ENCODE assay signal across 12 cellular contexts in the genomic region with DNA sequence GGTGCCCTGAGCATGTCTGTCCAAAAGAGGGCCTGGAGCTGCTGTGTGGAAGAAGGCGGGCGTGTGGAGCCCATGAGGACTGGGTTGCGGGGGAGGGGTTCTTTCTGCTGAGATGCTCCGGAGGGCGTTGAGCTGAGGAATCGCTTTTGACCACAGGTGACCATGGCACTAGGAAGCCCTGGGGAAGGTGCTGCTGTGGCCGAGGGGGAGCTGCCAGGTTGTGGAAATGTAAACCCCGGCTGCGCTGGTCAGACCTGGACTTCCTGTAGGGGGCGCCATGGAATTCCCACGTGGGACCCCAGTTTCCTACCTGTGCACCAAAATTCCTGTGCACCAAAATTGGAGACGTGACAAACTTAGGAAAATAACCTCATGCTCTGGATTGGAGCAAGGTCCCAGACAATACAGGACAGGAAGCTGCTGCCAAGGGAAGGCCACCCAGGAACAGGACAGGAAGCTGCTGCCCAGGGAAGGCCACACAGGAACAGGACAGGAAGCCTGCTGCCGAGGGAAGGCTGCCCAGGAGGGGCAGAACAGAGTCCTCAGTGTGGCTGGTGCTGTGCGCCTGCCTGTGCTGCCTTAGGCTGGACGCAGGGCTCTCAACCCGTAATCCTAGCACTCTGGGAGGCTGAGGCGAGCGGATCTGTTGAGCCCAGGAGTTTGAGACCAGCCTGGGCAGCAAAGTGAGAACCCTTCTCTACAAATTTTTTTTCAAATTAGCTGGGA. TPM values are rescaled to one million over a fixed set of nuclear protein-coding genes. Genes with fewer than 3 reads are reported as not detected.
DNase-seq lines count a peak whose midpoint lies in the region; FAIRE-seq and TF ChIP-seq lines count a peak whose summit lies in the region.
"Had no signal": no experiment of that assay in that cellular context is flagged by ENCODE, and none has a peak within 500 bp of the region (broad histone marks: within the 10 kb centered on the region; RNA-seq: fewer than 3 reads in every experiment).

No MANE protein-coding gene starts in this region.

- H3K9ac ChIP-seq in Loucy (ENCODE audit: low read depth, low read length, poor library complexity, severe bottlenecking) (no peak overlapping the region), neuronal stem cell (ENCODE audit: low read depth, low read length, poor library complexity) (no peak overlapping the region)

- H3K4me2 ChIP-seq in Loucy (ENCODE audit: low read depth, low read length, poor library complexity, severe bottlenecking) (no peak overlapping the region), neuronal stem cell (ENCODE audit: insufficient read depth, low read length, poor library complexity, severe bottlenecking) (no peak overlapping the region)

- H2AFZ ChIP-seq in Loucy (ENCODE audit: low read length) (no peak overlapping the region), neuronal stem cell (ENCODE audit: low read length) (no peak overlapping the region)

- intact Hi-C loops in vagina (cut with DNase I): no loop called here

- no peaks in the 10 kb centered on the region for H3K27me3 ChIP-seq in GM06990 (replicated peaks; ENCODE audit: control insufficient read depth, insufficient read depth, low read length)
- H3K27me3 ChIP-seq in Loucy (ENCODE audit: insufficient read depth, low read length, poor library complexity, severe bottlenecking): no peaks in the 10 kb centered on the region
- H3K27me3 ChIP-seq in neuronal stem cell (ENCODE audit: control insufficient read depth in 3 of 3, insufficient read depth in 3 of 3, low read depth in 1 of 3, low read length in 3 of 3): no peaks in the 10 kb centered on the region
- no peaks in the 10 kb centered on the region for H3K27me3 ChIP-seq in vagina

- H3K14ac ChIP-seq in neuronal stem cell (ENCODE audit: low read length): no peak overlapping the region

- no peak for FAIRE-seq in D721Med (lab: Jason Lieb, UNC)
- FAIRE-seq: small intestine had no signal

- no peak overlapping the region for H2BK15ac ChIP-seq in neuronal stem cell (ENCODE audit: low read length)

- no peaks in the 10 kb centered on the region for H3K9me2 ChIP-seq in Loucy (replicated peaks; ENCODE audit: low read depth, low read length)

- H3K23ac ChIP-seq in neuronal stem cell (ENCODE audit: low read depth, low read length, poor library complexity): peak overlapping the region; percentile 91

- no peaks in the 10 kb centered on the region for H3K79me2 ChIP-seq in Loucy (ENCODE audit: insufficient read depth, low read length)

- peak; percentile 35 for TF ChIP-seq CTCF in GM06990 (IDR thresholded peaks at IDR 0.05; ENCODE audit: insufficient read depth, low read length, poor library complexity, severe bottlenecking)
- peak; percentile 66 for TF ChIP-seq CTCF in Loucy (conservative IDR thresholded peaks at IDR 0.05; ENCODE audit: low read length)
- no peak for TF ChIP-seq CTCF in D721Med (IDR thresholded peaks at IDR 0.05; ENCODE audit: insufficient read depth, missing control alignments)
- TF ChIP-seq CTCF in vagina (IDR thresholded peaks at IDR 0.05): no peak

- DNase-seq in GM06990 (ENCODE audit: extremely low read depth, insufficient read length) (no peak), dermis blood vessel endothelial cell (peak; percentile 18), neuronal stem cell (ENCODE audit: low spot score) (no peak), epidermal melanocyte (ENCODE audit: insufficient read length, low spot score) (no peak), D721Med (ENCODE audit: insufficient read length, low spot score) (no peak), vagina (ENCODE audit: extremely low spot score in 2 of 2) (no peak), GM19238 (ENCODE audit: insufficient read length, low spot score) (no peak)
- DNase-seq: GOT3, kidney glomerular epithelial cell, NCI-H446 treated with DMSO at 0.1 percent for 48 hours, small intestine had no signal

- H2BK12ac ChIP-seq in neuronal stem cell (ENCODE audit: low read length): no peak overlapping the region

- no peaks in the 10 kb centered on the region for H4K20me1 ChIP-seq in Loucy (ENCODE audit: insufficient read depth, low read length, poor library complexity, severe bottlenecking)

- H3K36me3 ChIP-seq in GM06990 (ENCODE audit: control insufficient read depth, insufficient read depth, low read length) (peaks cover 33% of the 10 kb centered on the region), Loucy (ENCODE audit: insufficient read depth, low read length) (peaks cover 59% of the 10 kb centered on the region; the same call in 1 of the 2 replicates), neuronal stem cell (replicated peaks in 1 of 2; ENCODE audit: control insufficient read depth in 2 of 2, insufficient read depth in 2 of 2, low read length in 2 of 2) (peaks cover 46 to 84% of the 10 kb centered on the region in 2 donors), vagina (peaks cover 0 to 49% of the 10 kb centered on the region in 2 donors)

- no peak overlapping the region for H2BK120ac ChIP-seq in neuronal stem cell (ENCODE audit: low read depth, low read length)

- H3K79me1 ChIP-seq in neuronal stem cell (ENCODE audit: low read depth, low read length): peaks cover 7% of the 10 kb centered on the region

- H4K91ac ChIP-seq in neuronal stem cell (ENCODE audit: low read depth, low read length, poor library complexity): no peak overlapping the region

- no peak overlapping the region for H2BK5ac ChIP-seq in neuronal stem cell (ENCODE audit: low read length)

- H3K9me3 ChIP-seq in Loucy (ENCODE audit: insufficient read depth, low read depth, low read length): no peaks in the 10 kb centered on the region; the same call in 1 of the 2 replicates
- peaks cover 7 to 11% of the 10 kb centered on the region in 2 donors for H3K9me3 ChIP-seq in neuronal stem cell (replicated peaks in 1 of 2; ENCODE audit: control insufficient read depth in 2 of 2, insufficient read depth in 1 of 2, low read depth in 1 of 2, low read length in 2 of 2)
- H3K9me3 ChIP-seq in vagina: no peaks in the 10 kb centered on the region

- H3K27ac ChIP-seq in neuronal stem cell (replicated peaks; ENCODE audit: low read length): no peak overlapping the region
- H3K27ac ChIP-seq in vagina: no peak overlapping the region

- no peaks in the 10 kb centered on the region for H3F3A ChIP-seq in Loucy (ENCODE audit: low read depth)

- no peak overlapping the region for H2AK5ac ChIP-seq in neuronal stem cell (ENCODE audit: low read depth, low read length)

- no peak overlapping the region for H3K18ac ChIP-seq in neuronal stem cell (ENCODE audit: low read length)

- H4K8ac ChIP-seq in neuronal stem cell (ENCODE audit: low read depth, low read length): no peak overlapping the region

- H3K4me3 ChIP-seq in GM06990 (replicated peaks; ENCODE audit: low read depth, low read length) (no peak overlapping the region), Loucy (ENCODE audit: low read length, poor library complexity, severe bottlenecking) (no peak overlapping the region), neuronal stem cell (ENCODE audit: low read length in 2 of 2) (no peak overlapping the region), vagina (no peak overlapping the region)

- TF ChIP-seq POLR2A in vagina (IDR thresholded peaks at IDR 0.05): no peak

- no CpG with 5 or more reads among the region's 18 CpGs for WGBS in neuronal stem cell (ENCODE audit: extremely low coverage in 2 of 2, insufficient read length in 2 of 2, insufficient replicate concordance in 1 of 2), 2 donors

- H3K4me1 ChIP-seq in Loucy (ENCODE audit: insufficient read depth, low read length, poor library complexity, severe bottlenecking): no peaks in the 10 kb centered on the region
- H3K4me1 ChIP-seq in neuronal stem cell (ENCODE audit: control insufficient read depth in 2 of 2, insufficient read depth in 1 of 2, low read depth in 1 of 2, low read length in 2 of 2): no peaks in the 10 kb centered on the region
- H3K4me1 ChIP-seq in vagina: peaks cover 3% of the 10 kb centered on the region

- H3K4ac ChIP-seq in neuronal stem cell (ENCODE audit: low read length): no peak overlapping the region

RNA-seq across cellular contexts. Expression of a gene that starts 28.4 kb away (rescaled TPM):
- total RNA-seq in dermis blood vessel endothelial cell (6.1 and 6.5 TPM in 2 replicates), vagina (25.5 TPM)
- 8.6 TPM for polyA plus RNA-seq in neuronal stem cell (2013, experiment 1 of 2)
- 8.7 TPM for polyA plus RNA-seq in neuronal stem cell (2013, experiment 2 of 2)

RNA-seq across cellular contexts. Expression of a gene that starts 29.0 kb away (rescaled TPM):
- total RNA-seq in dermis blood vessel endothelial cell (74.4 and 75.9 TPM in 2 replicates), vagina (103 TPM)
- polyA plus RNA-seq in neuronal stem cell (2013, experiment 1 of 2): 38.4 TPM
- 37.0 TPM for polyA plus RNA-seq in neuronal stem cell (2013, experiment 2 of 2)

Comparison
In these comparisons a context has a peak if more than half of its experiments do, and no peak if none do; other contexts are left out.
1. CTCF ChIP-seq: peak in GM06990 (single experiment) and Loucy (single experiment); none in D721Med (single experiment) and vagina (0 of 3).